ENCODE assay signal across 1 cellular context in genomic region chr5:35900997-35901396, GRCh38.
TF ChIP-seq lines count a peak whose summit lies in the region.

No MANE protein-coding gene starts in this region.

TF ChIP-seq in HepG2, 621 proteins besides CTCF, POLR2A, EP300 and RAD21:
- TF ChIP-seq ZNF10 (CRISPR knock-in tag; IDR thresholded peaks at IDR 0.05; ENCODE audit: borderline replicate concordance, low read depth) (no peak), CREB1 (IDR thresholded peaks at IDR 0.05) (0 out of 2 replicates have a peak, but pooled peaks have one; percentile 13), CREB1 (CRISPR knock-in tag; IDR thresholded peaks at IDR 0.05) (no peak)
